8 cellular contexts compared by ENCODE assay signal in genomic region chr16:11076259-11077018, GRCh38.
DNase-seq lines count a peak whose midpoint lies in the region; ATAC-seq and TF ChIP-seq lines count a peak whose summit lies in the region.

No MANE protein-coding gene starts in this region.

- no peak overlapping the region for H3K4me3 Mint-ChIP-seq in nephron progenitor cell

- intact Hi-C loops in breast epithelium (cut with DNase I; ENCODE audit: low total_unique reads): no loop called here

- ATAC-seq in GM18858 (IDR thresholded peaks at IDR 0.05; ENCODE audit: unreplicated experiment) (peak; percentile 65), HG02798 (IDR thresholded peaks at IDR 0.05; ENCODE audit: poor library complexity, unreplicated experiment) (peak; percentile 65)

- peak; percentile 67 for DNase-seq in activated CD4-positive, CD25-positive, alpha-beta regulatory T cell treated with anti-CD3 and anti-CD28 coated beads, Interleukin-2, amount 50 U/mL, for 72 hours
- DNase-seq in nephron progenitor cell (peak; percentile 30), hypothalamus (lab: John Stamatoyannopoulos, UW) (no peak), D341Med (ENCODE audit: low spot score) (no peak), breast epithelium (ENCODE audit: low spot score in 2 of 2) (no peak), SHP77 (lab: John Stamatoyannopoulos, UW) (no peak)

- no peaks in the 10 kb centered on the region for H3K27me3 ChIP-seq in breast epithelium

- peaks cover 71% of the 10 kb centered on the region for H3K4me1 Mint-ChIP-seq in nephron progenitor cell

- H3K4me1 ChIP-seq in breast epithelium: no peaks in the 10 kb centered on the region

- H3K27ac Mint-ChIP-seq in nephron progenitor cell: peak overlapping the region; percentile 90

- H3K9me3 Mint-ChIP-seq in nephron progenitor cell: no peaks in the 10 kb centered on the region

- H3K36me3 Mint-ChIP-seq in nephron progenitor cell (ENCODE audit: low read depth): no peaks in the 10 kb centered on the region

- H3K9me3 ChIP-seq in breast epithelium: no peaks in the 10 kb centered on the region

- peak overlapping the region in 1 of 2 donors; percentile 9 for H3K27ac ChIP-seq in breast epithelium

- no peak for TF ChIP-seq POLR2A in breast epithelium (IDR thresholded peaks at IDR 0.05)

- TF ChIP-seq CTCF in nephron progenitor cell (IDR thresholded peaks at IDR 0.05) (no peak), breast epithelium (IDR thresholded peaks at IDR 0.05) (no peak)

- peaks cover 3% of the 10 kb centered on the region for H3K27me3 Mint-ChIP-seq in nephron progenitor cell (ENCODE audit: low read depth, poor library complexity)

- no peak overlapping the region for H3K4me3 ChIP-seq in breast epithelium

- H3K36me3 ChIP-seq in breast epithelium: no peaks in the 10 kb centered on the region

Comparison
In these comparisons a context has a peak if more than half of its experiments do, and no peak if none do; other contexts are left out.
1. DNase-seq: peak in activated CD4-positive, CD25-positive, alpha-beta regulatory T cell treated with anti-CD3 and anti-CD28 coated beads, Interleukin-2, amount 50 U/mL, for 72 hours (single experiment) and nephron progenitor cell (single experiment); none in hypothalamus (0 of 51), D341Med (single experiment), breast epithelium (0 of 2) and SHP77 (0 of 2).